ENCODE assay signal across 21 cellular contexts in the genomic region with DNA sequence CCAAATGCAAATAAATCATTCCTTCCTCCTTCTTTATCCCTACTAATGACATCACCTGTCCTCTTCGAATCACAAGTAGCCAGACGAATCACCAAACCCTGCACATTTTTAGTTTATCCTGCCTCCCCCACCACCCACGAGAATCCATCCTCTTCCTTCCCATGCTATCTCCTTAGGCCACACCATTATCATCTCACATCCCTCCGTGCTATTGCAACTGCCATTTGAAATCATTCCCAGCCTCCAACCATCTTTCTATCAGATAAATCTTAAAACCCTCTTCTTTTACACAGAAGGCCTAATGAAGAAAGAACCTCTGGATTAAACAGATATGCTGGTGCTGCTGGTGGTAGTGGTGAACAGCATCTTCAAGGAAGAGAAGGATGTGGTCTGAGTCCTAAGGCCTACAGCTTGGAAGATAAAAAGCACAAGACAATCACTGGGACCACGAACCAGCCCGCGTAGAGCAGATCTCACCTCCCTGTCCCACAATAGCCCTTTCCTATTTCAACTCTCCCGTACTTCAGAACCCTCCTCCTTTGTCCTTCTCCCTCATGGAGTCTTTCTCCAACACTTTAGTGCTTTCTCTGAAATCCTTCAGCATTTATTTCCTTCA.
A peak's percentile ranks its signal among the peaks of the same experiment; 100 is the strongest.
DNase-seq lines count a peak whose midpoint lies in the region; ATAC-seq and TF ChIP-seq lines count a peak whose summit lies in the region.
"Had no signal": no experiment of that assay in that cellular context is flagged by ENCODE, and none has a peak within 500 bp of the region (broad histone marks: within the 10 kb centered on the region; RNA-seq: fewer than 3 reads in every experiment).

No MANE protein-coding gene starts in this region.

- TF ChIP-seq CTCF in HEK293 (tag by site-specific recombination; IDR thresholded peaks at IDR 0.05) (no peak), upper lobe of right lung (IDR thresholded peaks at IDR 0.05) (no peak)

- H3K27me3 ChIP-seq in upper lobe of right lung = no peaks in the 10 kb centered on the region
- H3K27me3 ChIP-seq: BE2C; BLaER1 treated with 17β-estradiol and CSF1 and Interleukin-3, amounts not matched to agents 10 nM and 100 nM had no signal

- POLR2A ChIA-PET in HEK293 (lab: Yijun Ruan, JAX) = no interaction called here

- CTCF ChIA-PET in HEK293 (lab: Yijun Ruan, JAX) = no interaction called here

- DNase-seq in CMK (ENCODE audit: low read depth) (peak; percentile 12), OCI-M1 (lab: John Stamatoyannopoulos, UW) (peak; percentile 44), kidney tubule cell (ENCODE audit: low spot score) (peak; percentile 1), NCI-H2196 (lab: John Stamatoyannopoulos, UW; ENCODE audit: unreplicated experiment) (no peak), HuH-7.5 (ENCODE audit: low spot score) (no peak), upper lobe of right lung (no peak)
- DNase-seq: 8988T; ACHN; AML-193; BE2C; Calu3; CD4-positive, alpha-beta T cell; CD8-positive, alpha-beta memory T cell; COR-L47; DMS53; DMS79 treated with DMSO at 0.1 percent for 48 hours; GOT3 had no signal

- no peak overlapping the region for H3K27ac ChIP-seq in HEK293 (ENCODE audit: extremely low read depth, low read depth, low read length)
- H3K27ac ChIP-seq in upper lobe of right lung = no peak overlapping the region
- H3K27ac ChIP-seq: A549; BLaER1 treated with 17β-estradiol and CSF1 and Interleukin-3, amounts not matched to agents 10 nM and 100 nM had no signal

- no peak overlapping the region for H3K4me3 ChIP-seq in HEK293 (ENCODE audit: low read depth, low read length)
- H3K4me3 ChIP-seq in upper lobe of right lung = no peak overlapping the region
- H3K4me3 ChIP-seq: A549; BLaER1 treated with 17β-estradiol and CSF1 and Interleukin-3, amounts not matched to agents 10 nM and 100 nM; HAP-1 had no signal

- H3K9me3 ChIP-seq in HEK293 (ENCODE audit: control insufficient read depth, insufficient read depth, low read depth, low read length) (no peaks in the 10 kb centered on the region), upper lobe of right lung (no peaks in the 10 kb centered on the region)
- H3K9me3 ChIP-seq: BE2C, HAP-1 had no signal

- no peak for ATAC-seq in upper lobe of right lung
- ATAC-seq: A549 had no signal

- H3K36me3 ChIP-seq in HEK293 (ENCODE audit: control insufficient read depth in 2 of 2, insufficient read depth in 1 of 2, low read length in 2 of 2) (no peaks in the 10 kb centered on the region), upper lobe of right lung (no peaks in the 10 kb centered on the region)
- H3K36me3 ChIP-seq: BE2C; BLaER1 treated with 17β-estradiol and CSF1 and Interleukin-3, amounts not matched to agents 10 nM and 100 nM; HAP-1 had no signal

- intact Hi-C loops in upper lobe of right lung (cut with DNase I) = no loop called here

- 0 out of 2 replicates have a peak, but pooled peaks cover 2% of the 10 kb centered on the region for H3K4me1 ChIP-seq in HEK293 (ENCODE audit: control insufficient read depth, insufficient read depth, low read length)
- H3K4me1 ChIP-seq in upper lobe of right lung = no peaks in the 10 kb centered on the region
- H3K4me1 ChIP-seq: A549, BE2C had no signal

TF ChIP-seq in HEK293, 187 proteins besides CTCF, POLR2A, EP300 and RAD21:
- TF ChIP-seq ZNF292 (tag by site-specific recombination; IDR thresholded peaks at IDR 0.05; ENCODE audit: borderline replicate concordance, low read depth) (no peak), EGR2 (tag by site-specific recombination; IDR thresholded peaks at IDR 0.05; ENCODE audit: low read depth) (peak; percentile 31; the same call in 1 of the 2 replicates)

Comparison
In these comparisons a context has a peak if more than half of its experiments do, and no peak if none do; other contexts are left out.
1. DNase-seq: peak in CMK (single experiment), OCI-M1 (single experiment) and kidney tubule cell (single experiment); none in NCI-H2196 (single experiment), HuH-7.5 (single experiment) and upper lobe of right lung (single experiment).